20 cellular contexts compared by ENCODE assay signal in genomic region chr5:66863343-66864170, GRCh38.
"Had no signal": no experiment of that assay in that cellular context is flagged by ENCODE, and none has a peak within 500 bp of the region (broad histone marks: within the 10 kb centered on the region; RNA-seq: fewer than 3 reads in every experiment).

No MANE protein-coding gene starts in this region.

- H3K4me3 ChIP-seq: body of pancreas, lower lobe of right lung, skin epidermis, thyroid gland, uterus had no signal

- ATAC-seq: body of pancreas had no signal

- H3K36me3 ChIP-seq: lower lobe of right lung, neutrophil, thyroid gland, uterus, WERI-Rb-1 had no signal

- H3K4me1 Mint-ChIP-seq: naive B cell; stimulated activated naive B cell treated with anti-CD40 and anti-IgM and Interleukin-4, amounts not matched to agents 10 μg/mL and 1 μg/mL and 100 μg/mL, for 72 hours had no signal

- H3K27me3 ChIP-seq: body of pancreas, thyroid gland, uterus had no signal

- H3K9me3 ChIP-seq: body of pancreas, lower lobe of right lung, neutrophil, thyroid gland, uterus had no signal

- H3K4me1 ChIP-seq: body of pancreas, uterus had no signal

- H3K9me3 Mint-ChIP-seq: activated CD4-positive, alpha-beta memory T cell treated with anti-CD3 and anti-CD28 coated beads for 36 hours; activated naive CD4-positive, alpha-beta T cell treated with anti-CD3 and anti-CD28 coated beads, Interleukin-2, amount 50 U/mL, for 72 hours; stimulated activated naive B cell treated with anti-CD40 and anti-IgM and Interleukin-4, amounts not matched to agents 10 μg/mL and 1 μg/mL and 100 μg/mL, for 72 hours had no signal

- H3K4me3 Mint-ChIP-seq: activated CD4-positive, alpha-beta memory T cell treated with anti-CD3 and anti-CD28 coated beads for 36 hours; activated CD4-positive, alpha-beta T cell treated with anti-CD3 and anti-CD28 coated beads for 36 hours; activated CD8-positive, alpha-beta memory T cell treated with anti-CD3 and anti-CD28 coated beads, Interleukin-2, amount 10 ng/mL, durations not matched to agents 7 days and 5 days; naive B cell; stimulated activated naive B cell treated with anti-CD40 and anti-IgM and Interleukin-4, amounts not matched to agents 10 μg/mL and 1 μg/mL and 100 μg/mL, for 72 hours had no signal

- DNase-seq: activated gamma-delta T cell; activated T-cell treated with anti-CD3 and anti-CD28 coated beads, Interleukin-2, amount 50 U/mL, for 1 hour; central memory CD4-positive, alpha-beta T cell; effector memory CD4-positive, alpha-beta T cell; foreskin melanocyte; lower lobe of right lung; naive B cell; stimulated activated CD4-positive, alpha-beta T cell treated with anti-CD3 and anti-CD28 coated beads, Interleukin-4, amount 100 ng/mL, for 1 hour; stimulated activated naive B cell treated with anti-CD40 and anti-IgM and Interleukin-4, amounts not matched to agents 10 μg/mL and 1 μg/mL and 100 μg/mL, for 72 hours; thyroid gland; uterus had no signal

- H3K27ac Mint-ChIP-seq: activated CD4-positive, alpha-beta memory T cell treated with anti-CD3 and anti-CD28 coated beads for 36 hours; activated CD4-positive, alpha-beta T cell treated with anti-CD3 and anti-CD28 coated beads for 36 hours; stimulated activated naive B cell treated with anti-CD40 and anti-IgM and Interleukin-4, amounts not matched to agents 10 μg/mL and 1 μg/mL and 100 μg/mL, for 72 hours had no signal

- H3K27ac ChIP-seq: body of pancreas, epithelial cell of prostate, lower lobe of right lung, neutrophil, thyroid gland, uterus, WERI-Rb-1 had no signal

- H3K36me3 Mint-ChIP-seq: activated CD4-positive, alpha-beta memory T cell treated with anti-CD3 and anti-CD28 coated beads for 36 hours; activated naive CD4-positive, alpha-beta T cell treated with anti-CD3 and anti-CD28 coated beads, Interleukin-2, amount 50 U/mL, for 72 hours; naive B cell; stimulated activated naive B cell treated with anti-CD40 and anti-IgM and Interleukin-4, amounts not matched to agents 10 μg/mL and 1 μg/mL and 100 μg/mL, for 72 hours had no signal
